1 cellular context compared by ENCODE assay signal in genomic region chr14:24317141-24317927, GRCh38.
TF ChIP-seq lines count a peak whose summit lies in the region.

No MANE protein-coding gene starts in this region.

TF ChIP-seq in IMR-90, 13 proteins besides CTCF, POLR2A, EP300 and RAD21 (continued from another document):
- TF ChIP-seq, protein P1, sequence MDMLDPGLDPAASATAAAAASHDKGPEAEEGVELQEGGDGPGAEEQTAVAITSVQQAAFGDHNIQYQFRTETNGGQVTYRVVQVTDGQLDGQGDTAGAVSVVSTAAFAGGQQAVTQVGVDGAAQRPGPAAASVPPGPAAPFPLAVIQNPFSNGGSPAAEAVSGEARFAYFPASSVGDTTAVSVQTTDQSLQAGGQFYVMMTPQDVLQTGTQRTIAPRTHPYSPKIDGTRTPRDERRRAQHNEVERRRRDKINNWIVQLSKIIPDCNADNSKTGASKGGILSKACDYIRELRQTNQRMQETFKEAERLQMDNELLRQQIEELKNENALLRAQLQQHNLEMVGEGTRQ (IDR thresholded peaks at IDR 0.05; ENCODE audit: low read depth, low read length), result no peak
- TF ChIP-seq CEBPB (IDR thresholded peaks at IDR 0.05; ENCODE audit: low read depth, low read length), result no peak
- no peak for TF ChIP-seq FOS (IDR thresholded peaks at IDR 0.05; ENCODE audit: low read depth, low read length)
- no peak for TF ChIP-seq RCOR1 (IDR thresholded peaks at IDR 0.05; ENCODE audit: insufficient replicate concordance, low read length)
- no peak for TF ChIP-seq MXI1 (IDR thresholded peaks at IDR 0.05; ENCODE audit: borderline replicate concordance, low read depth, low read length)
- TF ChIP-seq ELK1 (IDR thresholded peaks at IDR 0.05; ENCODE audit: borderline replicate concordance, low read depth, low read length), result no peak
- no peak for TF ChIP-seq BHLHE40 (IDR thresholded peaks at IDR 0.05; ENCODE audit: low read depth, low read length)
- no peak for TF ChIP-seq MAZ (IDR thresholded peaks at IDR 0.05; ENCODE audit: borderline replicate concordance, low read depth, low read length)
- no peak for TF ChIP-seq RFX5 (IDR thresholded peaks at IDR 0.05; ENCODE audit: low read depth, low read length)
- TF ChIP-seq SMC3 (IDR thresholded peaks at IDR 0.05; ENCODE audit: low read depth, low read length), result no peak
- TF ChIP-seq NFE2L2 (IDR thresholded peaks at IDR 0.05; ENCODE audit: low read depth, low read length), result no peak
- TF ChIP-seq CHD1 (IDR thresholded peaks at IDR 0.05; ENCODE audit: low read depth, low read length), result no peak
